Comparison of ENCODE assay signal across 15 cellular contexts in the genomic region with DNA sequence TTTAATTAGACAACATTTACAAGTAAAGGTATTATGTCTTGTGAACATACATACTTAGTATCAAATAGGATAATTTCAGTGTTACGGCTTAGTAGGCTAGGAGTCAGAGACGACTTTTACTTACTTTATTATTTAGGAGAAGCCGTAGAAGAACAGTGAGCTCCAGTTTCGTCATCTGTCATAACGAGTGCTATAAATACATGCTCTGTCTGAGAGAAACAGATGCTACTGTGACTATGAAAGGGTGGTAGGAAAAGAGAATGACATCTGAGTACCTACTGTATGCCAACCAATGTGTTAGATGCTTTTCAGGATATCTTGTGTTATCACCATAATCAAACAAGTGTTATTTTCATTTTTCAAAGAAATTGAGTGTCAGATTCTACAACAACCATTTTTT.
DNase-seq lines count a peak whose midpoint lies in the region; ATAC-seq and TF ChIP-seq lines count a peak whose summit lies in the region.
"Had no signal": no experiment of that assay in that cellular context is flagged by ENCODE, and none has a peak within 500 bp of the region (broad histone marks: within the 10 kb centered on the region; RNA-seq: fewer than 3 reads in every experiment).

No MANE protein-coding gene starts in this region.

- H3K9me3 Mint-ChIP-seq in Calu3 (ENCODE audit: low read depth, unreplicated experiment), result no peaks in the 10 kb centered on the region
- H3K9me3 Mint-ChIP-seq: CD4-positive, alpha-beta memory T cell had no signal

- H3K27me3 ChIP-seq in left ventricle myocardium inferior (ENCODE audit: low read depth), result no peaks in the 10 kb centered on the region
- H3K27me3 ChIP-seq: BLaER1, Peyer's patch had no signal

- CTCF ChIA-PET in Calu3 (lab: Charles Lee), result no interaction called here

- H3K4me1 ChIP-seq in left ventricle myocardium inferior, result peaks cover 26% of the 10 kb centered on the region
- H3K4me1 ChIP-seq: BLaER1, Peyer's patch had no signal

- intact Hi-C loops in left ventricle myocardium inferior (cut with micrococcal nuclease), result no loop called here
- intact Hi-C loops in Calu3 (cut with micrococcal nuclease; ENCODE audit: unreplicated experiment), result no loop called here

- peaks cover 31% of the 10 kb centered on the region for H3K4me1 Mint-ChIP-seq in Calu3 (ENCODE audit: low read depth, unreplicated experiment)
- H3K4me1 Mint-ChIP-seq: CD4-positive, alpha-beta memory T cell had no signal

- peak; percentile 60 for DNase-seq in NCI-H2171 treated with DMSO at 0.1 percent for 48 hours (lab: John Stamatoyannopoulos, UW)
- DNase-seq in NCI-H2171 (lab: John Stamatoyannopoulos, UW), result no peak
- DNase-seq in left ventricle myocardium inferior, result no peak
- peak; percentile 52 for DNase-seq in pons (ENCODE audit: low spot score)
- no peak for DNase-seq in Calu3
- DNase-seq in erythroblast (lab: John Stamatoyannopoulos, UW), result no peak
- DNase-seq: CD4-positive, alpha-beta memory T cell; KBM-7; NCI-H1105 treated with DMSO at 0.1 percent for 48 hours; NCI-H187; NK-92 treated with Interleukin-12 subunit alpha and Interleukin-12 subunit beta, amount 100 ng/mL, for 24 hours; Peyer's patch had no signal

- TF ChIP-seq CTCF in left ventricle myocardium inferior (IDR thresholded peaks at IDR 0.05; ENCODE audit: borderline replicate concordance) (no peak), Calu3 (IDR thresholded peaks at IDR 0.05; ENCODE audit: unreplicated experiment) (no peak)

- no peaks in the 10 kb centered on the region for H3K36me3 Mint-ChIP-seq in Calu3 (ENCODE audit: insufficient read depth, unreplicated experiment)
- H3K36me3 Mint-ChIP-seq: CD4-positive, alpha-beta memory T cell had no signal

- H3K27ac ChIP-seq in left ventricle myocardium inferior (replicated peaks), result peak overlapping the region; percentile 73
- H3K27ac ChIP-seq: BLaER1, Peyer's patch had no signal

- no peak overlapping the region for H3K4me3 Mint-ChIP-seq in Calu3 (ENCODE audit: low read depth, unreplicated experiment)
- H3K4me3 Mint-ChIP-seq: CD4-positive, alpha-beta memory T cell had no signal

- no peaks in the 10 kb centered on the region for H3K36me3 ChIP-seq in left ventricle myocardium inferior
- H3K36me3 ChIP-seq: Peyer's patch had no signal

- H3K9me3 ChIP-seq in left ventricle myocardium inferior (replicated peaks), result no peaks in the 10 kb centered on the region
- H3K9me3 ChIP-seq: Peyer's patch had no signal

- BruUV-seq in Calu3 (replicated peaks; lab: Mats Ljungman, UMichigan), result no TSS peak

- no peak overlapping the region for H3K27ac Mint-ChIP-seq in Calu3 (ENCODE audit: unreplicated experiment)
- H3K27ac Mint-ChIP-seq: CD4-positive, alpha-beta memory T cell had no signal

- peak overlapping the region; percentile 18 for H3K4me3 ChIP-seq in left ventricle myocardium inferior
- H3K4me3 ChIP-seq: BLaER1, Peyer's patch had no signal

- no peak for TF ChIP-seq POLR2A in erythroblast (IDR thresholded peaks at IDR 0.05; ENCODE audit: low read length)

- ATAC-seq in GM18873 (IDR thresholded peaks at IDR 0.05; ENCODE audit: low FRiP score, unreplicated experiment), result no peak
- ATAC-seq: HepG2 had no signal

- no peaks in the 10 kb centered on the region for H3K27me3 Mint-ChIP-seq in Calu3 (ENCODE audit: unreplicated experiment)
- H3K27me3 Mint-ChIP-seq: CD4-positive, alpha-beta memory T cell had no signal

Comparison
In these comparisons a context has a peak if more than half of its experiments do, and no peak if none do; other contexts are left out.
1. DNase-seq: peak in NCI-H2171 treated with DMSO at 0.1 percent for 48 hours (single experiment) and pons (single experiment); none in NCI-H2171 (single experiment), left ventricle myocardium inferior (single experiment), Calu3 (single experiment) and erythroblast (0 of 2).